ENCODE assay signal across 8 cellular contexts in genomic region chr10:116848032-116848911, GRCh38. TPM values are rescaled to one million over a fixed set of nuclear protein-coding genes. Genes with fewer than 3 reads are reported as not detected.
DNase-seq lines count a peak whose midpoint lies in the region; ATAC-seq and TF ChIP-seq lines count a peak whose summit lies in the region.

No MANE protein-coding gene starts in this region.

- H3K36me3 Mint-ChIP-seq in stimulated activated effector memory CD8-positive, alpha-beta T cell treated with anti-CD3 and anti-CD28 coated beads, Interleukin-12 subunit alpha, Interleukin-12 subunit beta, amount 100 ng/mL, for 72 hours: no peaks in the 10 kb centered on the region

- no peaks in the 10 kb centered on the region for H3K9me3 ChIP-seq in RWPE2 (ENCODE audit: severe bottlenecking)

- H3K36me3 ChIP-seq in RWPE2 (ENCODE audit: low read depth): no peaks in the 10 kb centered on the region

- peak overlapping the region; percentile 11 for H3K4me3 Mint-ChIP-seq in stimulated activated effector memory CD8-positive, alpha-beta T cell treated with anti-CD3 and anti-CD28 coated beads, Interleukin-12 subunit alpha, Interleukin-12 subunit beta, amount 100 ng/mL, for 72 hours

- peaks cover 6% of the 10 kb centered on the region for H3K4me1 ChIP-seq in RWPE2 (ENCODE audit: insufficient read depth, poor library complexity, severe bottlenecking)

- TF ChIP-seq CTCF in AG09309 (IDR thresholded peaks at IDR 0.05; ENCODE audit: control insufficient read depth, insufficient read depth, low read depth, low read length, missing control alignments) (no peak), RWPE2 (IDR thresholded peaks at IDR 0.05; ENCODE audit: poor library complexity, severe bottlenecking) (no peak)

- H3K27me3 ChIP-seq in RWPE2 (ENCODE audit: insufficient read depth, poor library complexity, severe bottlenecking): no peaks in the 10 kb centered on the region

- H3K27ac Mint-ChIP-seq in stimulated activated effector memory CD8-positive, alpha-beta T cell treated with anti-CD3 and anti-CD28 coated beads, Interleukin-12 subunit alpha, Interleukin-12 subunit beta, amount 100 ng/mL, for 72 hours: no peak overlapping the region

- DNase-seq in AG09309 (ENCODE audit: low read depth) (no peak), RWPE2 (ENCODE audit: low spot score) (no peak), germinal center (ENCODE audit: low spot score) (peak; percentile 71), mesenteric fat pad (ENCODE audit: low spot score) (no peak), NCI-H2107 (lab: John Stamatoyannopoulos, UW) (no peak)
- no peak for DNase-seq in stimulated activated effector memory CD8-positive, alpha-beta T cell treated with anti-CD3 and anti-CD28 coated beads, Interleukin-12 subunit alpha, Interleukin-12 subunit beta, amount 100 ng/mL, for 72 hours (ENCODE audit: low spot score in 2 of 2)

- ATAC-seq in GM18519 (IDR thresholded peaks at IDR 0.05; ENCODE audit: low FRiP score, unreplicated experiment) (peak; percentile 87), HG02938 (IDR thresholded peaks at IDR 0.05; ENCODE audit: unreplicated experiment) (peak; percentile 73), RWPE2 (ENCODE audit: low read depth) (no peak)
- peak; percentile 69 for ATAC-seq in stimulated activated effector memory CD8-positive, alpha-beta T cell treated with anti-CD3 and anti-CD28 coated beads, Interleukin-12 subunit alpha, Interleukin-12 subunit beta, amount 100 ng/mL, for 72 hours

- H3K4me1 Mint-ChIP-seq in stimulated activated effector memory CD8-positive, alpha-beta T cell treated with anti-CD3 and anti-CD28 coated beads, Interleukin-12 subunit alpha, Interleukin-12 subunit beta, amount 100 ng/mL, for 72 hours: no peaks in the 10 kb centered on the region

- no peaks in the 10 kb centered on the region for H3K9me3 Mint-ChIP-seq in stimulated activated effector memory CD8-positive, alpha-beta T cell treated with anti-CD3 and anti-CD28 coated beads, Interleukin-12 subunit alpha, Interleukin-12 subunit beta, amount 100 ng/mL, for 72 hours

- H3K4me3 ChIP-seq in AG09309 (ENCODE audit: control insufficient read depth, low read depth, low read length) (peak overlapping the region; percentile 83), RWPE2 (ENCODE audit: severe bottlenecking) (peak overlapping the region; percentile 49)

- H3K27ac ChIP-seq in RWPE2 (ENCODE audit: poor library complexity, severe bottlenecking): peak overlapping the region; percentile 18

RNA-seq across cellular contexts. Expression of gene ENO4, which starts 1.0 kb away (rescaled TPM):
- total RNA-seq in mesenteric fat pad: 0.45 TPM
